In the genomic region with DNA sequence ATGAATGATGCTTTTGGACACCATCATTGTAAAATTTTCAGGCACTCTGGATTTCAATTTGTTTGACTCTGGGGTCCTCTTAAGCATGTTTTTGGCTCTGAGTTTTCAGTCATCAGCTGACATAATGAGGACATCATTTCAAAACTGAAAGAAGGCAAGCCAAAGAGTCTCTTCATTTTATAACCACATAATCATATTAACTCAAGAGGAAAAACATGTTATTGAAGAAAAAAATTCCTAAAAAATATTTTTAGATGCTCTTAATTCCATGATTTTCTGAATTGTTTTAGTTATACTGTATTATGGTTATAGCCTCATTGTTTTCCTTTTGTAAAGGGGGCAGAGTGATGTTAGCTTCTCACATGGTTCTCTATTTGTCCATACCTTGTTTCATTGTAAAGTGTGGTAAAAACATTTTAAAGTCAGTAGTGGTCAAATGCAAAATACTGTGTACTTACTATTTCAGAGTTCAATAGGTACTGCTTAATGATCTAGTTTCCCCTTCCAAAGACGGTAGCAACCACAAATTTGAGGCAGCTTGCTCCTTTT, we compare ENCODE assay signal across 21 cellular contexts.
DNase-seq lines count a peak whose midpoint lies in the region; ATAC-seq and TF ChIP-seq lines count a peak whose summit lies in the region.
"Had no signal": no experiment of that assay in that cellular context is flagged by ENCODE, and none has a peak within 500 bp of the region (broad histone marks: within the 10 kb centered on the region; RNA-seq: fewer than 3 reads in every experiment).

No MANE protein-coding gene starts in this region.

- no peak overlapping the region for H3K4me3 Mint-ChIP-seq in activated naive CD4-positive, alpha-beta T cell treated with anti-CD3 and anti-CD28 coated beads, Interleukin-2, amount 10 ng/mL, durations not matched to agents 7 days and 5 days
- H3K4me3 Mint-ChIP-seq: activated naive CD8-positive, alpha-beta T cell treated with anti-CD3 and anti-CD28 coated beads, Interleukin-2, amount 10 ng/mL, durations not matched to agents 7 days and 5 days; stimulated activated naive B cell treated with anti-CD40 and anti-IgM and Interleukin-4, amounts not matched to agents 10 μg/mL and 1 μg/mL and 100 μg/mL, for 72 hours had no signal

- no peak for DNase-seq in activated naive CD4-positive, alpha-beta T cell treated with anti-CD3 and anti-CD28 coated beads, Interleukin-2, amount 10 ng/mL, durations not matched to agents 7 days and 5 days
- DNase-seq in RWPE1 (ENCODE audit: low spot score) (no peak), GM19238 (ENCODE audit: insufficient read length, low spot score) (no peak)
- DNase-seq: activated CD4-positive, alpha-beta T cell treated with anti-CD3 and anti-CD28 coated beads for 48 hours; activated naive CD8-positive, alpha-beta T cell treated with anti-CD3 and anti-CD28 coated beads, Interleukin-2, amount 10 ng/mL, durations not matched to agents 7 days and 5 days; Caco-2; effector CD4-positive, alpha-beta T cell; HCEC 1CT; KG1; left cardiac atrium; NCI-H146; NCI-H510A treated with DMSO at 0.1 percent for 48 hours; OCI-M1; SK-N-SH; stimulated activated naive B cell treated with anti-CD40 and anti-IgM and Interleukin-4, amounts not matched to agents 10 μg/mL and 1 μg/mL and 100 μg/mL, for 72 hours; transverse colon had no signal

- no peaks in the 10 kb centered on the region for H3K9me3 Mint-ChIP-seq in activated naive CD4-positive, alpha-beta T cell treated with anti-CD3 and anti-CD28 coated beads, Interleukin-2, amount 10 ng/mL, durations not matched to agents 7 days and 5 days
- H3K9me3 Mint-ChIP-seq: activated naive CD8-positive, alpha-beta T cell treated with anti-CD3 and anti-CD28 coated beads, Interleukin-2, amount 10 ng/mL, durations not matched to agents 7 days and 5 days; stimulated activated naive B cell treated with anti-CD40 and anti-IgM and Interleukin-4, amounts not matched to agents 10 μg/mL and 1 μg/mL and 100 μg/mL, for 72 hours had no signal

- no peaks in the 10 kb centered on the region for H3K4me1 Mint-ChIP-seq in activated naive CD4-positive, alpha-beta T cell treated with anti-CD3 and anti-CD28 coated beads, Interleukin-2, amount 10 ng/mL, durations not matched to agents 7 days and 5 days
- H3K4me1 Mint-ChIP-seq: activated naive CD8-positive, alpha-beta T cell treated with anti-CD3 and anti-CD28 coated beads, Interleukin-2, amount 10 ng/mL, durations not matched to agents 7 days and 5 days; stimulated activated naive B cell treated with anti-CD40 and anti-IgM and Interleukin-4, amounts not matched to agents 10 μg/mL and 1 μg/mL and 100 μg/mL, for 72 hours had no signal

- no peaks in the 10 kb centered on the region for H3K27me3 Mint-ChIP-seq in activated naive CD4-positive, alpha-beta T cell treated with anti-CD3 and anti-CD28 coated beads, Interleukin-2, amount 10 ng/mL, durations not matched to agents 7 days and 5 days
- H3K27me3 Mint-ChIP-seq: activated naive CD8-positive, alpha-beta T cell treated with anti-CD3 and anti-CD28 coated beads, Interleukin-2, amount 10 ng/mL, durations not matched to agents 7 days and 5 days; stimulated activated naive B cell treated with anti-CD40 and anti-IgM and Interleukin-4, amounts not matched to agents 10 μg/mL and 1 μg/mL and 100 μg/mL, for 72 hours had no signal

- POLR2A ChIA-PET in RWPE1 (lab: Yijun Ruan, JAX; ENCODE audit: low non-redundant PET) = no interaction called here

- H3K27ac Mint-ChIP-seq in activated naive CD4-positive, alpha-beta T cell treated with anti-CD3 and anti-CD28 coated beads, Interleukin-2, amount 10 ng/mL, durations not matched to agents 7 days and 5 days = no peak overlapping the region
- H3K27ac Mint-ChIP-seq: activated naive CD8-positive, alpha-beta T cell treated with anti-CD3 and anti-CD28 coated beads, Interleukin-2, amount 10 ng/mL, durations not matched to agents 7 days and 5 days; stimulated activated naive B cell treated with anti-CD40 and anti-IgM and Interleukin-4, amounts not matched to agents 10 μg/mL and 1 μg/mL and 100 μg/mL, for 72 hours had no signal

- CTCF ChIA-PET in activated naive CD4-positive, alpha-beta T cell treated with anti-CD3 and anti-CD28 coated beads, Interleukin-2, amount 10 ng/mL, durations not matched to agents 7 days and 5 days (lab: Charles Lee) = no interaction called here
- CTCF ChIA-PET in RWPE1 (lab: Yijun Ruan, JAX) = no interaction called here

- TF ChIP-seq CTCF in RWPE1 (conservative IDR thresholded peaks at IDR 0.05; ENCODE audit: low read depth) = no peak

- H3K36me3 Mint-ChIP-seq in activated naive CD4-positive, alpha-beta T cell treated with anti-CD3 and anti-CD28 coated beads, Interleukin-2, amount 10 ng/mL, durations not matched to agents 7 days and 5 days = no peaks in the 10 kb centered on the region
- H3K36me3 Mint-ChIP-seq: activated naive CD8-positive, alpha-beta T cell treated with anti-CD3 and anti-CD28 coated beads, Interleukin-2, amount 10 ng/mL, durations not matched to agents 7 days and 5 days; stimulated activated naive B cell treated with anti-CD40 and anti-IgM and Interleukin-4, amounts not matched to agents 10 μg/mL and 1 μg/mL and 100 μg/mL, for 72 hours had no signal

- ATAC-seq in GM18858 (IDR thresholded peaks at IDR 0.05; ENCODE audit: unreplicated experiment) (peak; percentile 45), GM21381 (IDR thresholded peaks at IDR 0.05; ENCODE audit: unreplicated experiment) (peak; percentile 72), HG02870 (IDR thresholded peaks at IDR 0.05; ENCODE audit: unreplicated experiment) (peak; percentile 83), HG03442 (IDR thresholded peaks at IDR 0.05; ENCODE audit: unreplicated experiment) (peak; percentile 67), HG03175 (IDR thresholded peaks at IDR 0.05; ENCODE audit: unreplicated experiment) (no peak)
- ATAC-seq: left cardiac atrium; stimulated activated naive B cell treated with anti-CD40 and anti-IgM and Interleukin-4, amounts not matched to agents 10 μg/mL and 1 μg/mL and 100 μg/mL, for 72 hours had no signal

- no peak overlapping the region for H3K27ac ChIP-seq in RWPE1
- H3K27ac ChIP-seq: transverse colon had no signal
